ENCODE assay signal across 8 cellular contexts in the genomic region with DNA sequence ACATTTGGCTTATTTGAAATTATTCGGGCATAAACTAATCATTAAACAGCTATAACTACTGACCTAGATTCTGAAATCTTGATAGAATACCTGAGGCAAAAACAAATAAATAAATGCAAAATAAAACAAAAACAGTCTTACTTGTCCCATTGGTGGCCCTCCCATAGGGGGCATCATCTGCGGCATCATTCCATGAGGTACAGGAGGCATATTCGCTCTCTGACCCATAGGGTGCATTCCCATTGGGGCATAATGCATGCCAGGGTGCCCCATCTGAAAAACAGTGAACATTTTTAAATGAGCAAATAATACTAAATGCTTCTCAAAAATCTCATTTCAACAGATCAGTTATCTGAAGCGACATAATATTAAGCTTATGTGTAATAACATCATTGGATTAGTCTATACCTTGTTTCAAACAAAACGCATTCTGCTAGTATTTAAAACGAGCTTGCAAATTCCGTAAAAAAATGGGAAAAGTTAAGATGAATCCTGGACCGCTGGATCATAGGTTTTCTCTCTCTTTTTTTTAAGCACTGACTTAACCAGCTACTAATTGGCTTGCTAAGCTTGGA. TPM values are rescaled to one million over a fixed set of nuclear protein-coding genes. Genes with fewer than 3 reads are reported as not detected.
DNase-seq lines count a peak whose midpoint lies in the region; ATAC-seq and TF ChIP-seq lines count a peak whose summit lies in the region.

No MANE protein-coding gene starts in this region.

- no peaks in the 10 kb centered on the region for H3K27me3 Mint-ChIP-seq in activated naive CD8-positive, alpha-beta T cell treated with anti-CD3 and anti-CD28 coated beads, Interleukin-2, amount 10 ng/mL, durations not matched to agents 7 days and 5 days

- peak overlapping the region; percentile 95 for H3K4me3 Mint-ChIP-seq in activated naive CD8-positive, alpha-beta T cell treated with anti-CD3 and anti-CD28 coated beads, Interleukin-2, amount 10 ng/mL, durations not matched to agents 7 days and 5 days

- DNase-seq in 8988T, result peak; percentile 15
- DNase-seq in DMS 273 treated with DMSO at 0.1 percent for 48 hours (lab: John Stamatoyannopoulos, UW), result peak; percentile 5
- DNase-seq in NCI-H1694 (lab: John Stamatoyannopoulos, UW), result peak; percentile 71
- DNase-seq in activated naive CD8-positive, alpha-beta T cell treated with anti-CD3 and anti-CD28 coated beads, Interleukin-2, amount 10 ng/mL, durations not matched to agents 7 days and 5 days, result no peak
- DNase-seq in kidney glomerular epithelial cell (lab: John Stamatoyannopoulos, UW), result peak; percentile 37
- no peak for DNase-seq in transverse colon
- no peak for DNase-seq in NCI-H345 treated with DMSO at 0.1 percent for 48 hours (lab: John Stamatoyannopoulos, UW; ENCODE audit: unreplicated experiment)
- DNase-seq in Ammon's horn (ENCODE audit: low spot score), result no peak

- no peaks in the 10 kb centered on the region for H3K9me3 ChIP-seq in transverse colon

- peak; percentile 22 to 50 (median 31) for TF ChIP-seq CTCF in transverse colon (IDR thresholded peaks at IDR 0.05)

- in situ Hi-C loops in transverse colon (cut with MboI; ENCODE audit: low pct_ligation_motif_present in 1 of 4, low pct_unique_long_range_greater_than_20kb in 1 of 4, low sequenced_read_pairs in 3 of 4), result no loop called here

- no peak for TF ChIP-seq EP300 in transverse colon (IDR thresholded peaks at IDR 0.05; ENCODE audit: low read depth)

- peaks cover 0 to 3% (median 0%) of the 10 kb centered on the region in 4 donors for H3K36me3 ChIP-seq in transverse colon

- H3K4me3 ChIP-seq in transverse colon, result peak overlapping the region in 2 of 4 donors; percentile 67 to 83

- intact Hi-C loops in transverse colon (cut with DNase I; ENCODE audit: low total_unique reads), result no loop called here

- POLR2A ChIA-PET in activated naive CD8-positive, alpha-beta T cell treated with anti-CD3 and anti-CD28 coated beads, Interleukin-2, amount 10 ng/mL, durations not matched to agents 7 days and 5 days (lab: Charles Lee), result interaction anchor here (1.1 to 2.7 kb wide), 3 partner anchors 10 to 19 kb away, joined by 4 to 24 read pairs (median 15); no protein-coding TSS in a partner anchor

- ATAC-seq in activated naive CD8-positive, alpha-beta T cell treated with anti-CD3 and anti-CD28 coated beads, Interleukin-2, amount 10 ng/mL, durations not matched to agents 7 days and 5 days (ENCODE audit: low read depth), result no peak

- no peak for TF ChIP-seq POLR2A in transverse colon (IDR thresholded peaks at IDR 0.05)

- peak overlapping the region in 3 of 4 donors; percentile 96 to 99 (median 99) for H3K27ac ChIP-seq in transverse colon

- H3K4me1 ChIP-seq in transverse colon, result peaks cover 16 to 43% (median 33%) of the 10 kb centered on the region in 4 donors

- H3K4me1 Mint-ChIP-seq in activated naive CD8-positive, alpha-beta T cell treated with anti-CD3 and anti-CD28 coated beads, Interleukin-2, amount 10 ng/mL, durations not matched to agents 7 days and 5 days, result peaks cover 30% of the 10 kb centered on the region

- H3K36me3 Mint-ChIP-seq in activated naive CD8-positive, alpha-beta T cell treated with anti-CD3 and anti-CD28 coated beads, Interleukin-2, amount 10 ng/mL, durations not matched to agents 7 days and 5 days, result peaks cover 22% of the 10 kb centered on the region

- H3K27me3 ChIP-seq in transverse colon, result no peaks in the 10 kb centered on the region

- H3K27ac Mint-ChIP-seq in activated naive CD8-positive, alpha-beta T cell treated with anti-CD3 and anti-CD28 coated beads, Interleukin-2, amount 10 ng/mL, durations not matched to agents 7 days and 5 days, result peak overlapping the region; percentile 97

- no peaks in the 10 kb centered on the region for H3K9me3 Mint-ChIP-seq in activated naive CD8-positive, alpha-beta T cell treated with anti-CD3 and anti-CD28 coated beads, Interleukin-2, amount 10 ng/mL, durations not matched to agents 7 days and 5 days

- WGBS in transverse colon (ENCODE audit: low coverage in 1 of 2), 2 donors, result 24 to 26% methylated on average over 7 to 8 of the region's 8 CpGs

RNA-seq across cellular contexts. Expression of gene PRPF40A, which starts 1.3 kb away (rescaled TPM):
- total RNA-seq in activated naive CD8-positive, alpha-beta T cell treated with anti-CD3 and anti-CD28 coated beads, Interleukin-2, amount 10 ng/mL, durations not matched to agents 7 days and 5 days, result 100 to 1,000 TPM; 108 to 113 TPM
- total RNA-seq in transverse colon, result 100 to 1,000 TPM in 2 of 4 donors, 10 to 100 TPM in 2; 21.7 to 124 (median 104) TPM

RNA-seq across cellular contexts. Expression of gene ARL6IP6, which starts 2.5 kb away (rescaled TPM):
- 10 to 100 TPM; 37.0 to 38.5 TPM for total RNA-seq in activated naive CD8-positive, alpha-beta T cell treated with anti-CD3 and anti-CD28 coated beads, Interleukin-2, amount 10 ng/mL, durations not matched to agents 7 days and 5 days
- 10 to 100 TPM; 11.2 to 28.3 (median 22.0) TPM for total RNA-seq in transverse colon

Comparison
In these comparisons a context has a peak if more than half of its experiments do, and no peak if none do; other contexts are left out.
1. DNase-seq: peak in 8988T (single experiment), DMS 273 treated with DMSO at 0.1 percent for 48 hours (single experiment), NCI-H1694 (single experiment) and kidney glomerular epithelial cell (single experiment); none in activated naive CD8-positive, alpha-beta T cell treated with anti-CD3 and anti-CD28 coated beads, Interleukin-2, amount 10 ng/mL, durations not matched to agents 7 days and 5 days (single experiment), transverse colon (single experiment), NCI-H345 treated with DMSO at 0.1 percent for 48 hours (single experiment) and Ammon's horn (single experiment).